In the genomic region with DNA sequence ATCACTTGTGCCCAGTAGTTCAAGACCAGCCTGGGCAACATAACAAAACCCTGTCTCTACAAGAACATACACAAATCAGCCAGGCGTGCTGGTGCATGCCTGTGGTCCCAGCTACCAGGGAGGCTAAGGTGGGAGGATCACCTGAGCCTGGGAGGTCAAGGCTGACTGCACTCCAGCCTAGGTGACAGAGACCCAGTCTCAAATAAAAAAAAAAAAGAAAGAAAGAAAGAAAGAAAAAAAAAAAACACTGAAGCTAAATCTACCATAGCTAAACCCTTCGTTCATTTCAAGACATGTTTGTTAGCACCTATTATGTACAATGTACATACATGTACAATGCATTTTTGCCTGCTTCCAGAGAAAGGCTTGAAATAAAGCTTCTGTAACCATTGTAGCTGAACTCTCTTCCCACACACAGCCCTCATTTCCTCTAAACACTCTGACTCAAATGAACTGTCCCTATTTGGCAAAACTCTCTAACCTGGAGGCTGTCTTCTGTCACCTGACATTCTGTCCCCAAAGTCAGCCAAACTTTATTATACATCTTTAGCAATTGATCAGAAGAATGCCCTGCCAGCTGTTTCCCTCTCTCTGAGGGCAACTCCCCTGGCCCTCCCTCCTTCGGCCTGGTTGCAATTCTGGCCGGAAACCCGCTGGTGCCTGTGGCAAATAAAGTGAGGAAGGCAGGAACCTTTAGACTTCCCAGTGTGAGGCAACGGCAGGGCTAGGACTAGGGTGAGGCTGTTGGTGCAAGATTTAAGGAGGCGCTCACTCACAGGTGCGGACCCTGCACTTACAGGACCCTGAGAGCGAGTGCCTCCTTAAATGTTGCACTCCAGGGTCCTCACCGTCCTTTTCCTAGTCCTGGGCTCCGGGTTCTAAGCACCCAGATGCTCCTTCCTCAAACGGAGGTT, we compare ENCODE assay signal across 1 cellular context.
TF ChIP-seq lines count a peak whose summit lies in the region.

No MANE protein-coding gene starts in this region.

TF ChIP-seq in HepG2, 621 proteins besides CTCF, POLR2A, EP300 and RAD21 (continued from another document and continues in another):
- TF ChIP-seq, protein P1, sequence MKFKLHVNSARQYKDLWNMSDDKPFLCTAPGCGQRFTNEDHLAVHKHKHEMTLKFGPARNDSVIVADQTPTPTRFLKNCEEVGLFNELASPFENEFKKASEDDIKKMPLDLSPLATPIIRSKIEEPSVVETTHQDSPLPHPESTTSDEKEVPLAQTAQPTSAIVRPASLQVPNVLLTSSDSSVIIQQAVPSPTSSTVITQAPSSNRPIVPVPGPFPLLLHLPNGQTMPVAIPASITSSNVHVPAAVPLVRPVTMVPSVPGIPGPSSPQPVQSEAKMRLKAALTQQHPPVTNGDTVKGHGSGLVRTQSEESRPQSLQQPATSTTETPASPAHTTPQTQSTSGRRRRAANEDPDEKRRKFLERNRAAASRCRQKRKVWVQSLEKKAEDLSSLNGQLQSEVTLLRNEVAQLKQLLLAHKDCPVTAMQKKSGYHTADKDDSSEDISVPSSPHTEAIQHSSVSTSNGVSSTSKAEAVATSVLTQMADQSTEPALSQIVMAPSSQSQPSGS (CRISPR knock-in tag; IDR thresholded peaks at IDR 0.05), result peak; percentile 70
- TF ChIP-seq FLYWCH1 (CRISPR knock-in tag; IDR thresholded peaks at IDR 0.05) (no peak), ASH2L (IDR thresholded peaks at IDR 0.05; ENCODE audit: insufficient read length, low read depth, low read length) (peak; percentile 46), MIXL1 (CRISPR knock-in tag; IDR thresholded peaks at IDR 0.05) (0 out of 2 replicates have a peak, but pooled peaks have one; percentile 17), NFKBIZ (CRISPR knock-in tag; IDR thresholded peaks at IDR 0.05) (no peak), ZNF543 (CRISPR knock-in tag; IDR thresholded peaks at IDR 0.05) (no peak), MED8 (CRISPR knock-in tag; IDR thresholded peaks at IDR 0.05; ENCODE audit: insufficient replicate concordance) (peak; percentile 28), IKZF1 (IDR thresholded peaks at IDR 0.05) (no peak), FIP1L1 (IDR thresholded peaks at IDR 0.05; ENCODE audit: borderline replicate concordance, insufficient read depth, low read depth, low read length) (no peak), KDM1A (CRISPR knock-in tag; IDR thresholded peaks at IDR 0.05) (peak; percentile 33; the same call in 1 of the 2 replicates), ZSCAN21 (CRISPR knock-in tag; IDR thresholded peaks at IDR 0.05; ENCODE audit: borderline replicate concordance) (no peak), ZNF530 (CRISPR knock-in tag; IDR thresholded peaks at IDR 0.05; ENCODE audit: low read depth) (no peak), ATF7-NPFF (CRISPR knock-in tag; IDR thresholded peaks at IDR 0.05; ENCODE audit: low read depth) (no peak), SIX1 (CRISPR knock-in tag; IDR thresholded peaks at IDR 0.05; ENCODE audit: borderline replicate concordance) (no peak), ZNF563 (CRISPR knock-in tag; IDR thresholded peaks at IDR 0.05) (no peak), ZNF879 (CRISPR knock-in tag; IDR thresholded peaks at IDR 0.05) (no peak), NFIC (IDR thresholded peaks at IDR 0.05; ENCODE audit: low read length) (no peak), ZNF550 (CRISPR knock-in tag; IDR thresholded peaks at IDR 0.05; ENCODE audit: borderline replicate concordance) (no peak), NAIF1 (CRISPR knock-in tag; IDR thresholded peaks at IDR 0.05; ENCODE audit: borderline replicate concordance) (no peak), ZNF383 (CRISPR knock-in tag; IDR thresholded peaks at IDR 0.05; ENCODE audit: borderline replicate concordance) (no peak), YEATS4 (CRISPR knock-in tag; IDR thresholded peaks at IDR 0.05; ENCODE audit: borderline replicate concordance) (no peak), ZNF24 (IDR thresholded peaks at IDR 0.05) (no peak), ZFP41 (CRISPR knock-in tag; IDR thresholded peaks at IDR 0.05; ENCODE audit: borderline replicate concordance) (no peak), TEAD3 (CRISPR knock-in tag; optimal IDR thresholded peaks at IDR 0.05; ENCODE audit: borderline replicate concordance) (peak; percentile 70), ZNF703 (CRISPR knock-in tag; IDR thresholded peaks at IDR 0.05; ENCODE audit: borderline replicate concordance) (no peak), NFRKB (IDR thresholded peaks at IDR 0.05) (no peak), ATAD3A (CRISPR knock-in tag; IDR thresholded peaks at IDR 0.05) (no peak), ARHGAP35 (CRISPR knock-in tag; IDR thresholded peaks at IDR 0.05; ENCODE audit: borderline replicate concordance) (no peak), SKI (IDR thresholded peaks at IDR 0.05; ENCODE audit: partially characterized antibody) (peak; percentile 12), ETV5 (CRISPR knock-in tag; IDR thresholded peaks at IDR 0.05; ENCODE audit: borderline replicate concordance) (peak; percentile 90), NR2F6 (IDR thresholded peaks at IDR 0.05) (no peak), NR2F6 (CRISPR knock-in tag; IDR thresholded peaks at IDR 0.05) (peak; percentile 23; the same call in 1 of the 2 replicates), ZNF234 (CRISPR knock-in tag; conservative IDR thresholded peaks at IDR 0.05) (no peak), NFYC (CRISPR knock-in tag; IDR thresholded peaks at IDR 0.05) (no peak), ZNF761 (CRISPR knock-in tag; conservative IDR thresholded peaks at IDR 0.05) (no peak), ZFAT (CRISPR knock-in tag; conservative IDR thresholded peaks at IDR 0.05) (no peak)
- TF ChIP-seq, protein P2, sequence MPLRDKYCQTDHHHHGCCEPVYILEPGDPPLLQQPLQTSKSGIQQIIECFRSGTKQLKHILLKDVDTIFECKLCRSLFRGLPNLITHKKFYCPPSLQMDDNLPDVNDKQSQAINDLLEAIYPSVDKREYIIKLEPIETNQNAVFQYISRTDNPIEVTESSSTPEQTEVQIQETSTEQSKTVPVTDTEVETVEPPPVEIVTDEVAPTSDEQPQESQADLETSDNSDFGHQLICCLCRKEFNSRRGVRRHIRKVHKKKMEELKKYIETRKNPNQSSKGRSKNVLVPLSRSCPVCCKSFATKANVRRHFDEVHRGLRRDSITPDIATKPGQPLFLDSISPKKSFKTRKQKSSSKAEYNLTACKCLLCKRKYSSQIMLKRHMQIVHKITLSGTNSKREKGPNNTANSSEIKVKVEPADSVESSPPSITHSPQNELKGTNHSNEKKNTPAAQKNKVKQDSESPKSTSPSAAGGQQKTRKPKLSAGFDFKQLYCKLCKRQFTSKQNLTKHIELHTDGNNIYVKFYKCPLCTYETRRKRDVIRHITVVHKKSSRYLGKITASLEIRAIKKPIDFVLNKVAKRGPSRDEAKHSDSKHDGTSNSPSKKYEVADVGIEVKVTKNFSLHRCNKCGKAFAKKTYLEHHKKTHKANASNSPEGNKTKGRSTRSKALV (CRISPR knock-in tag; IDR thresholded peaks at IDR 0.05), result no peak
- TF ChIP-seq, protein P3, sequence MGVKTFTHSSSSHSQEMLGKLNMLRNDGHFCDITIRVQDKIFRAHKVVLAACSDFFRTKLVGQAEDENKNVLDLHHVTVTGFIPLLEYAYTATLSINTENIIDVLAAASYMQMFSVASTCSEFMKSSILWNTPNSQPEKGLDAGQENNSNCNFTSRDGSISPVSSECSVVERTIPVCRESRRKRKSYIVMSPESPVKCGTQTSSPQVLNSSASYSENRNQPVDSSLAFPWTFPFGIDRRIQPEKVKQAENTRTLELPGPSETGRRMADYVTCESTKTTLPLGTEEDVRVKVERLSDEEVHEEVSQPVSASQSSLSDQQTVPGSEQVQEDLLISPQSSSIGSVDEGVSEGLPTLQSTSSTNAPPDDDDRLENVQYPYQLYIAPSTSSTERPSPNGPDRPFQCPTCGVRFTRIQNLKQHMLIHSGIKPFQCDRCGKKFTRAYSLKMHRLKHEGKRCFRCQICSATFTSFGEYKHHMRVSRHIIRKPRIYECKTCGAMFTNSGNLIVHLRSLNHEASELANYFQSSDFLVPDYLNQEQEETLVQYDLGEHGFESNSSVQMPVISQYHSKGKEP (CRISPR knock-in tag; IDR thresholded peaks at IDR 0.05), result no peak
- TF ChIP-seq, protein P4, sequence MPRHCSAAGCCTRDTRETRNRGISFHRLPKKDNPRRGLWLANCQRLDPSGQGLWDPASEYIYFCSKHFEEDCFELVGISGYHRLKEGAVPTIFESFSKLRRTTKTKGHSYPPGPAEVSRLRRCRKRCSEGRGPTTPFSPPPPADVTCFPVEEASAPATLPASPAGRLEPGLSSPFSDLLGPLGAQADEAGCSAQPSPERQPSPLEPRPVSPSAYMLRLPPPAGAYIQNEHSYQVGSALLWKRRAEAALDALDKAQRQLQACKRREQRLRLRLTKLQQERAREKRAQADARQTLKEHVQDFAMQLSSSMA (CRISPR knock-in tag; IDR thresholded peaks at IDR 0.05), result no peak
- TF ChIP-seq, protein P5, sequence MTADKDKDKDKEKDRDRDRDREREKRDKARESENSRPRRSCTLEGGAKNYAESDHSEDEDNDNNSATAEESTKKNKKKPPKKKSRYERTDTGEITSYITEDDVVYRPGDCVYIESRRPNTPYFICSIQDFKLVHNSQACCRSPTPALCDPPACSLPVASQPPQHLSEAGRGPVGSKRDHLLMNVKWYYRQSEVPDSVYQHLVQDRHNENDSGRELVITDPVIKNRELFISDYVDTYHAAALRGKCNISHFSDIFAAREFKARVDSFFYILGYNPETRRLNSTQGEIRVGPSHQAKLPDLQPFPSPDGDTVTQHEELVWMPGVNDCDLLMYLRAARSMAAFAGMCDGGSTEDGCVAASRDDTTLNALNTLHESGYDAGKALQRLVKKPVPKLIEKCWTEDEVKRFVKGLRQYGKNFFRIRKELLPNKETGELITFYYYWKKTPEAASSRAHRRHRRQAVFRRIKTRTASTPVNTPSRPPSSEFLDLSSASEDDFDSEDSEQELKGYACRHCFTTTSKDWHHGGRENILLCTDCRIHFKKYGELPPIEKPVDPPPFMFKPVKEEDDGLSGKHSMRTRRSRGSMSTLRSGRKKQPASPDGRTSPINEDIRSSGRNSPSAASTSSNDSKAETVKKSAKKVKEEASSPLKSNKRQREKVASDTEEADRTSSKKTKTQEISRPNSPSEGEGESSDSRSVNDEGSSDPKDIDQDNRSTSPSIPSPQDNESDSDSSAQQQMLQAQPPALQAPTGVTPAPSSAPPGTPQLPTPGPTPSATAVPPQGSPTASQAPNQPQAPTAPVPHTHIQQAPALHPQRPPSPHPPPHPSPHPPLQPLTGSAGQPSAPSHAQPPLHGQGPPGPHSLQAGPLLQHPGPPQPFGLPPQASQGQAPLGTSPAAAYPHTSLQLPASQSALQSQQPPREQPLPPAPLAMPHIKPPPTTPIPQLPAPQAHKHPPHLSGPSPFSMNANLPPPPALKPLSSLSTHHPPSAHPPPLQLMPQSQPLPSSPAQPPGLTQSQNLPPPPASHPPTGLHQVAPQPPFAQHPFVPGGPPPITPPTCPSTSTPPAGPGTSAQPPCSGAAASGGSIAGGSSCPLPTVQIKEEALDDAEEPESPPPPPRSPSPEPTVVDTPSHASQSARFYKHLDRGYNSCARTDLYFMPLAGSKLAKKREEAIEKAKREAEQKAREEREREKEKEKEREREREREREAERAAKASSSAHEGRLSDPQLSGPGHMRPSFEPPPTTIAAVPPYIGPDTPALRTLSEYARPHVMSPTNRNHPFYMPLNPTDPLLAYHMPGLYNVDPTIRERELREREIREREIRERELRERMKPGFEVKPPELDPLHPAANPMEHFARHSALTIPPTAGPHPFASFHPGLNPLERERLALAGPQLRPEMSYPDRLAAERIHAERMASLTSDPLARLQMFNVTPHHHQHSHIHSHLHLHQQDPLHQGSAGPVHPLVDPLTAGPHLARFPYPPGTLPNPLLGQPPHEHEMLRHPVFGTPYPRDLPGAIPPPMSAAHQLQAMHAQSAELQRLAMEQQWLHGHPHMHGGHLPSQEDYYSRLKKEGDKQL (CRISPR knock-in tag; IDR thresholded peaks at IDR 0.05; ENCODE audit: low read depth), result no peak
- TF ChIP-seq, protein P6, sequence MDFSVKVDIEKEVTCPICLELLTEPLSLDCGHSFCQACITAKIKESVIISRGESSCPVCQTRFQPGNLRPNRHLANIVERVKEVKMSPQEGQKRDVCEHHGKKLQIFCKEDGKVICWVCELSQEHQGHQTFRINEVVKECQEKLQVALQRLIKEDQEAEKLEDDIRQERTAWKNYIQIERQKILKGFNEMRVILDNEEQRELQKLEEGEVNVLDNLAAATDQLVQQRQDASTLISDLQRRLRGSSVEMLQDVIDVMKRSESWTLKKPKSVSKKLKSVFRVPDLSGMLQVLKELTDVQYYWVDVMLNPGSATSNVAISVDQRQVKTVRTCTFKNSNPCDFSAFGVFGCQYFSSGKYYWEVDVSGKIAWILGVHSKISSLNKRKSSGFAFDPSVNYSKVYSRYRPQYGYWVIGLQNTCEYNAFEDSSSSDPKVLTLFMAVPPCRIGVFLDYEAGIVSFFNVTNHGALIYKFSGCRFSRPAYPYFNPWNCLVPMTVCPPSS (IDR thresholded peaks at IDR 0.05), result no peak
- TF ChIP-seq, protein P7, sequence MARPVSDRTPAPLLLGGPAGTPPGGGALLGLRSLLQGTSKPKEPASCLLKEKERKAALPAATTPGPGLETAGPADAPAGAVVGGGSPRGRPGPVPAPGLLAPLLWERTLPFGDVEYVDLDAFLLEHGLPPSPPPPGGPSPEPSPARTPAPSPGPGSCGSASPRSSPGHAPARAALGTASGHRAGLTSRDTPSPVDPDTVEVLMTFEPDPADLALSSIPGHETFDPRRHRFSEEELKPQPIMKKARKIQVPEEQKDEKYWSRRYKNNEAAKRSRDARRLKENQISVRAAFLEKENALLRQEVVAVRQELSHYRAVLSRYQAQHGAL (CRISPR knock-in tag; IDR thresholded peaks at IDR 0.05; ENCODE audit: not compliant biosample characterization), result no peak
- TF ChIP-seq, protein P8, sequence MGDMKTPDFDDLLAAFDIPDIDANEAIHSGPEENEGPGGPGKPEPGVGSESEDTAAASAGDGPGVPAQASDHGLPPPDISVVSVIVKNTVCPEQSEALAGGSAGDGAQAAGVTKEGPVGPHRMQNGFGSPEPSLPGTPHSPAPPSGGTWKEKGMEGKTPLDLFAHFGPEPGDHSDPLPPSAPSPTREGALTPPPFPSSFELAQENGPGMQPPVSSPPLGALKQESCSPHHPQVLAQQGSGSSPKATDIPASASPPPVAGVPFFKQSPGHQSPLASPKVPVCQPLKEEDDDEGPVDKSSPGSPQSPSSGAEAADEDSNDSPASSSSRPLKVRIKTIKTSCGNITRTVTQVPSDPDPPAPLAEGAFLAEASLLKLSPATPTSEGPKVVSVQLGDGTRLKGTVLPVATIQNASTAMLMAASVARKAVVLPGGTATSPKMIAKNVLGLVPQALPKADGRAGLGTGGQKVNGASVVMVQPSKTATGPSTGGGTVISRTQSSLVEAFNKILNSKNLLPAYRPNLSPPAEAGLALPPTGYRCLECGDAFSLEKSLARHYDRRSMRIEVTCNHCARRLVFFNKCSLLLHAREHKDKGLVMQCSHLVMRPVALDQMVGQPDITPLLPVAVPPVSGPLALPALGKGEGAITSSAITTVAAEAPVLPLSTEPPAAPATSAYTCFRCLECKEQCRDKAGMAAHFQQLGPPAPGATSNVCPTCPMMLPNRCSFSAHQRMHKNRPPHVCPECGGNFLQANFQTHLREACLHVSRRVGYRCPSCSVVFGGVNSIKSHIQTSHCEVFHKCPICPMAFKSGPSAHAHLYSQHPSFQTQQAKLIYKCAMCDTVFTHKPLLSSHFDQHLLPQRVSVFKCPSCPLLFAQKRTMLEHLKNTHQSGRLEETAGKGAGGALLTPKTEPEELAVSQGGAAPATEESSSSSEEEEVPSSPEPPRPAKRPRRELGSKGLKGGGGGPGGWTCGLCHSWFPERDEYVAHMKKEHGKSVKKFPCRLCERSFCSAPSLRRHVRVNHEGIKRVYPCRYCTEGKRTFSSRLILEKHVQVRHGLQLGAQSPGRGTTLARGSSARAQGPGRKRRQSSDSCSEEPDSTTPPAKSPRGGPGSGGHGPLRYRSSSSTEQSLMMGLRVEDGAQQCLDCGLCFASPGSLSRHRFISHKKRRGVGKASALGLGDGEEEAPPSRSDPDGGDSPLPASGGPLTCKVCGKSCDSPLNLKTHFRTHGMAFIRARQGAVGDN (CRISPR knock-in tag; IDR thresholded peaks at IDR 0.05), result no peak
- TF ChIP-seq, protein P9, sequence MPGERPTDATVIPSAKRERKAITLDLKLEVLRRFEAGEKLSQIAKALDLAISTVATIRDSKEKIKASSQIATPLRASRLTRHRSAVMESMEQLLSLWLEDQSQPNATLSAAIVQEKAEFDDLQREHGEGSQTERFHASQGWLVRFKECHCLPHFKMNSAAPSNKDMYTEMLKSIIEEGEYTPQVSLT (CRISPR knock-in tag; IDR thresholded peaks at IDR 0.05; ENCODE audit: borderline replicate concordance, low read depth), result no peak
